ENCODE assay signal across 8 cellular contexts in the genomic region with DNA sequence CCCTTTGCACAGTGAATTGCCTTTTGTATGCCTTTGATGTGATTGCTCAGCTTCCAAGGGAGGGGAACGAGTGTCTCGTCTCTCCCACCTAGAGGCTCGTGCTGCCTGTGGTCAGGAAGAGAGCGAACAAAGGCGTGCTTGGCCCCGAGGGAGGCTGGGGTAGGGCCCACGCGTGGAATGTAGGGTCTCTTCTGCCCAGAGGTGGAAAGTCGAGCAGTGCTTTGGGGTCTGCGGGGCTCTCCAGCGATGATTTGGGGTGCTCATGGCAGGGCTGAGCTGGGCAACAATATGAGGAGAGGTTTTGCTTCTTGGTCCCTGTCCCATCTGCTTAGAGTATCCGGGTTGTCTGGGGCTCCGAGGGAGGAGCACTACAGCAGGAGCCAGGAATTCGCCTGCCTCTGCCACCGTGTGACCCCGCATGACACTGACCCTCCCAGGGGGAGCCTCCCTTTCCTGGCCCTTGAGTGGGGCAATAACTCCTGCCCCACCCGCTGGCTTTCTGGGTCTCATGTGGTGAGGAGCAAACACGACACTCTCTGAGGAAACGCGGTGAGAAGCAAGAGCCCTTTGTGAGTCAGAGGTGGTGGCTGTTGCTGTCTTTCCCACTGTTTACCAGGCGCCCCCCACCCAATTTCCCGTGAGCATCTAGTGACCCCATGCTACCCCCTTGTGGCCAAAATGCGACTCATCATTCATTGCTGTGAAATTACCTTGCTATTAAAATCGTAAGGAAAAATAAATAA. TPM values are rescaled to one million over a fixed set of nuclear protein-coding genes. Genes with fewer than 3 reads are reported as not detected.
DNase-seq lines count a peak whose midpoint lies in the region; ATAC-seq and TF ChIP-seq lines count a peak whose summit lies in the region.

No MANE protein-coding gene starts in this region.

- peak; percentile 51 to 84 (median 72) for TF ChIP-seq CTCF in dorsolateral prefrontal cortex (IDR thresholded peaks at IDR 0.05 in 54 of 56, conservative IDR thresholded peaks at IDR 0.05 in 2 of 56; ENCODE audit: low read depth in 1 of 56, partially characterized antibody in 56 of 56)

- H3K27me3 Mint-ChIP-seq in memory B cell, result no peaks in the 10 kb centered on the region

- peak overlapping the region; percentile 49 for H3K4me3 Mint-ChIP-seq in memory B cell

- H3K4me3 ChIP-seq in dorsolateral prefrontal cortex, result peak overlapping the region in 53 of 59 donors; percentile 2 to 57 (median 34)

- H3K9me3 Mint-ChIP-seq in memory B cell, result no peaks in the 10 kb centered on the region

- in situ Hi-C loops in G401 (cut with HindIII; ENCODE audit: low sequenced_read_pairs), result no loop called here

- DNase-seq in G401 (ENCODE audit: low spot score) (peak; percentile 27), NCI-H2029 treated with DMSO at 0.1 percent for 48 hours (lab: John Stamatoyannopoulos, UW) (peak; percentile 25), dorsolateral prefrontal cortex (peak in 6 of 10 donors; percentile 20 to 59 (median 44)), memory B cell (ENCODE audit: low spot score in 2 of 2) (no peak), KG1 (lab: John Stamatoyannopoulos, UW) (no peak)
- DNase-seq in activated CD4-positive, alpha-beta T cell treated with anti-CD3 and anti-CD28 coated beads, Interleukin-2, amount 50 U/mL, for 24 hours (ENCODE audit: low read depth in 1 of 2, low spot score in 1 of 2), result peak; percentile 18 to 44
- DNase-seq in stimulated activated CD8-positive, alpha-beta memory T cell treated with anti-CD3 and anti-CD28 coated beads, Interleukin-12 subunit alpha, Interleukin-12 subunit beta, amount 100 ng/mL, for 4 hours (ENCODE audit: low read depth), result peak; percentile 38

- no peaks in the 10 kb centered on the region for H3K36me3 Mint-ChIP-seq in memory B cell

- H3K27me3 ChIP-seq in dorsolateral prefrontal cortex, result no peaks in the 10 kb centered on the region

- H3K27ac ChIP-seq in dorsolateral prefrontal cortex, result peak overlapping the region; percentile 79 to 100 (median 96)

- peak overlapping the region; percentile 87 for H3K27ac Mint-ChIP-seq in memory B cell

- ATAC-seq in memory B cell (ENCODE audit: low read depth) (peak; percentile 49), HG02938 (IDR thresholded peaks at IDR 0.05; ENCODE audit: unreplicated experiment) (no peak)

- intact Hi-C loops in dorsolateral prefrontal cortex (cut with DNase I), result loop anchor here in 1 of 2 donors (2.0 to 10.0 kb wide), 2 partner anchors 42 to 1116 kb away; no protein-coding TSS in a partner anchor

- peaks cover 22% of the 10 kb centered on the region for H3K4me1 Mint-ChIP-seq in memory B cell

RNA-seq across cellular contexts. Expression of a gene that starts 29.6 kb away (rescaled TPM):
- 55.3 and 87.5 TPM in 2 replicates for total RNA-seq in G401 (2014; rRNA removed; shearing (Covaris generic))
- 100 to 1,000 TPM in 38 of 120 experiments, 10 to 100 TPM in 82; 53.0 to 156 (median 94.4) TPM for total RNA-seq in dorsolateral prefrontal cortex

Comparison
In these comparisons a context has a peak if more than half of its experiments do, and no peak if none do; other contexts are left out.
1. DNase-seq: peak in G401 (single experiment), NCI-H2029 treated with DMSO at 0.1 percent for 48 hours (single experiment), activated CD4-positive, alpha-beta T cell treated with anti-CD3 and anti-CD28 coated beads, Interleukin-2, amount 50 U/mL, for 24 hours (2 of 2), dorsolateral prefrontal cortex (6 of 10) and stimulated activated CD8-positive, alpha-beta memory T cell treated with anti-CD3 and anti-CD28 coated beads, Interleukin-12 subunit alpha, Interleukin-12 subunit beta, amount 100 ng/mL, for 4 hours (single experiment); none in memory B cell (0 of 2) and KG1 (single experiment).